In the genomic region with DNA sequence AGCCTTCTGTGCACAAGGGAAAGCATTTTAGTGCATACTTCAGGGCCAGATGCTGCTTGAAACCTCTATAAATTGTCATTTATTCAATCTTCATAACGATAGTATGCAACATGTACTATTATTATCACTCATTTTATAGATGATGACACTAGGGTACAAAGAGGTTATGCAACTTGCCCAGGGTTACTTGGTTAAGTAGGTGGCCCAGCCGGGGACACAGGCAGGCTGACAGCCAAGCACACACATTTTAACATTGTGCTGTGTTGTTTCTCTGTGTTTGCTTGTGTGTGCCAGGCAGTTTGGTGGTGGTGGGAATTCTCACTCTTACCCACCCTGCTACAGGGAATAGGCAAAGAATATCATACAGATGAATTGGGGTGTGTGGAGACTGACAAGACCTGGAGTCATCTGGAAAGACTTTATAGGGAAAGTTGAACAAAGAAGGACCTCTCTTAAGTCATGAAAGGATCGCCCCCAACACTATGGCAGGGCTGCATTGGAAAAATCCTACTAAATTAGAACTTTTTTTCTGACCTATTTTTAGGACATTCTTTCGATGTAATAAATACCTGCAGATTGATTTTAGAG, we compare ENCODE assay signal across 24 cellular contexts.
"Had no signal": no experiment of that assay in that cellular context is flagged by ENCODE, and none has a peak within 500 bp of the region (broad histone marks: within the 10 kb centered on the region; RNA-seq: fewer than 3 reads in every experiment).

No MANE protein-coding gene starts in this region.

- H3K4me3 Mint-ChIP-seq: activated CD4-positive, alpha-beta memory T cell treated with anti-CD3 and anti-CD28 coated beads for 36 hours; activated naive CD4-positive, alpha-beta T cell treated with anti-CD3 and anti-CD28 coated beads, Interleukin-2, amount 10 ng/mL, durations not matched to agents 7 days and 5 days; activated naive CD8-positive, alpha-beta T cell treated with anti-CD3 and anti-CD28 coated beads, Interleukin-2, amount 10 ng/mL, durations not matched to agents 7 days and 5 days; activated T-cell treated with anti-CD3 and anti-CD28 coated beads, Interleukin-2, amount 50 U/mL, for 24 hours; immature natural killer cell; natural killer cell treated with Interleukin-12 subunit alpha and Interleukin-12 subunit beta and Interleukin-15 and Interleukin-18, amount 100 ng/mL, for 72 hours; T-helper 2 cell treated with Interferon-gamma antibody and Interleukin-4, amounts not matched to agents 5 μg/mL and 100 μg/mL, for 36 hours had no signal

- H3K27ac ChIP-seq: ascending aorta, brain microvascular endothelial cell, heart left ventricle, tibial nerve had no signal

- H3K36me3 Mint-ChIP-seq: activated CD4-positive, alpha-beta memory T cell treated with anti-CD3 and anti-CD28 coated beads for 36 hours; activated naive CD4-positive, alpha-beta T cell treated with anti-CD3 and anti-CD28 coated beads, Interleukin-2, amount 10 ng/mL, durations not matched to agents 7 days and 5 days; activated naive CD8-positive, alpha-beta T cell treated with anti-CD3 and anti-CD28 coated beads, Interleukin-2, amount 10 ng/mL, durations not matched to agents 7 days and 5 days had no signal

- H3K4me1 ChIP-seq: ascending aorta, heart left ventricle, tibial nerve had no signal

- ATAC-seq: heart left ventricle; left colon; natural killer cell treated with Interleukin-12 subunit alpha and Interleukin-12 subunit beta and Interleukin-15 and Interleukin-18, amount 100 ng/mL, for 72 hours; right cardiac atrium had no signal

- H3K4me3 ChIP-seq: ascending aorta, heart left ventricle, tibial nerve had no signal

- H3K36me3 ChIP-seq: ascending aorta, brain microvascular endothelial cell, heart left ventricle, tibial nerve had no signal

- DNase-seq: activated CD4-positive, alpha-beta memory T cell treated with anti-CD3 and anti-CD28 coated beads for 36 hours; activated CD4-positive, alpha-beta T cell treated with anti-CD3 and anti-CD28 coated beads for 4 hours; activated CD8-positive, alpha-beta memory T cell treated with anti-CD3 and anti-CD28 coated beads, Interleukin-2, amount 50 U/mL, for 48 hours; activated gamma-delta T cell; activated naive CD4-positive, alpha-beta T cell treated with anti-CD3 and anti-CD28 coated beads, Interleukin-2, amount 10 ng/mL, durations not matched to agents 7 days and 5 days; activated naive CD8-positive, alpha-beta T cell treated with anti-CD3 and anti-CD28 coated beads, Interleukin-2, amount 10 ng/mL, durations not matched to agents 7 days and 5 days; activated T-cell treated with anti-CD3 and anti-CD28 coated beads, Interleukin-2, amount 50 U/mL, for 24 hours; brain microvascular endothelial cell; cortex of kidney; heart left ventricle; hypothalamus; immature natural killer cell; kidney; left colon; midbrain; posterior cingulate gyrus; right cardiac atrium; stimulated activated CD4-positive, alpha-beta T cell treated with anti-CD3 and anti-CD28 coated beads, Interleukin-2, amount 100 ng/mL, for 48 hours; stimulated activated naive CD4-positive, alpha-beta T cell treated with Interleukin-2 at 50 U/mL for 16 hours; T-helper 1 cell had no signal

- H3K27me3 ChIP-seq: ascending aorta, brain microvascular endothelial cell, heart left ventricle, tibial nerve had no signal

- H3K27ac Mint-ChIP-seq: activated CD4-positive, alpha-beta memory T cell treated with anti-CD3 and anti-CD28 coated beads for 36 hours; activated naive CD4-positive, alpha-beta T cell treated with anti-CD3 and anti-CD28 coated beads, Interleukin-2, amount 10 ng/mL, durations not matched to agents 7 days and 5 days; activated naive CD8-positive, alpha-beta T cell treated with anti-CD3 and anti-CD28 coated beads, Interleukin-2, amount 10 ng/mL, durations not matched to agents 7 days and 5 days; activated T-cell treated with anti-CD3 and anti-CD28 coated beads, Interleukin-2, amount 50 U/mL, for 24 hours; immature natural killer cell; natural killer cell treated with Interleukin-12 subunit alpha and Interleukin-12 subunit beta and Interleukin-15 and Interleukin-18, amount 100 ng/mL, for 72 hours; T-helper 2 cell treated with Interferon-gamma antibody and Interleukin-4, amounts not matched to agents 5 μg/mL and 100 μg/mL, for 36 hours had no signal

- H3K4me1 Mint-ChIP-seq: activated naive CD4-positive, alpha-beta T cell treated with anti-CD3 and anti-CD28 coated beads, Interleukin-2, amount 10 ng/mL, durations not matched to agents 7 days and 5 days; activated naive CD8-positive, alpha-beta T cell treated with anti-CD3 and anti-CD28 coated beads, Interleukin-2, amount 10 ng/mL, durations not matched to agents 7 days and 5 days; immature natural killer cell had no signal

- H3K9me3 Mint-ChIP-seq: activated naive CD8-positive, alpha-beta T cell treated with anti-CD3 and anti-CD28 coated beads, Interleukin-2, amount 10 ng/mL, durations not matched to agents 7 days and 5 days; T-helper 2 cell treated with Interferon-gamma antibody and Interleukin-4, amounts not matched to agents 5 μg/mL and 100 μg/mL, for 36 hours had no signal
